In the genomic region with DNA sequence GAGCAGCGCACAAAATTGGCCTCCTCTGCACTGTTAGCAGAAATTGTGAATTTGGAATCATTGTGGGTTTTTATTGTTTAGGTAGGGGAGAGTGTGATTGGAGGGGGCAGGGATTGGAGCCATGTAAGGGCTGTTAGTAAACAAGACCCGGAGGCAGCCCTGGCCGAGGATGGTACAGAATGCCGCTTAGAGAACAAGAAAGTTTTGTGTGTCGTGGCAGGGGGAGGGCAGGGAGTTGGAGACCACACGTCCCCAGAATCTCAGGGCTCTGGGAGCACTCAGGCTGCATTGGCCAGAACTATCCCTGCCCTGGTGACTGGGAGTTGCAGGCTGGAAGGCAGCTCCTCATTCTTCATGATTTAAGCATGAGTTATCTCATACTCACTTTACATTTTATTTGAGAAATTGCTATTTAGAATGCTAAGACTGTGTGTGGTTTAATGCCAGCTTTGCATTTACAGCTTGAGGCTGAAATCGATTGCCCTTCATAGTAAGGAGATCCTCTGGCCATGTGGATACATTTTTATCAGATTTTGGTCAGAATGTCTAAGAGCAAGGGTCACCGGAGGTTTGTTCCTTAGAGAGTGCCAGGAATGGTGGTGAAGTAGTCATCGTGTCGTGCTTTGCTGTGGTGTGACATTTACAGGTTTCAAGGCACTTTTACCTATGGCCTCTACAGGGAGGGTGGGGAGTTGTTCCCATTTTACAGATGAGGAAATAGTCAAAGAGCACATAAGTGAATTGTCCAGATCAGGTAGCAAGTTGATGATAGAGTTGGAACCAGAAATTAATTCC, we compare ENCODE assay signal across 18 cellular contexts. TPM values are rescaled to one million over a fixed set of nuclear protein-coding genes. Genes with fewer than 3 reads are reported as not detected.
DNase-seq lines count a peak whose midpoint lies in the region; ATAC-seq and TF ChIP-seq lines count a peak whose summit lies in the region.
"Had no signal": no experiment of that assay in that cellular context is flagged by ENCODE, and none has a peak within 500 bp of the region (broad histone marks: within the 10 kb centered on the region; RNA-seq: fewer than 3 reads in every experiment).

No MANE protein-coding gene starts in this region.

- H4K20me1 ChIP-seq in MM.1S (ENCODE audit: insufficient read depth, low read length), result no peaks in the 10 kb centered on the region

- H3K4me3 Mint-ChIP-seq in activated CD8-positive, alpha-beta memory T cell treated with anti-CD3 and anti-CD28 coated beads, Interleukin-2, amount 10 ng/mL, durations not matched to agents 7 days and 5 days, result no peak overlapping the region
- H3K4me3 Mint-ChIP-seq in MCF 10A (ENCODE audit: unreplicated experiment), result no peak overlapping the region
- H3K4me3 Mint-ChIP-seq: activated B cell treated with CpG ODN at 0.5 μM for 24 hours, naive B cell had no signal

- no peaks in the 10 kb centered on the region for H3K9me3 ChIP-seq in MM.1S (replicated peaks; ENCODE audit: insufficient read depth, low read length)
- H3K9me3 ChIP-seq: breast epithelium, SK-N-SH, thyroid gland had no signal

- H3K4me2 ChIP-seq in MM.1S (ENCODE audit: low read depth, low read length), result no peak overlapping the region
- H3K4me2 ChIP-seq: SK-N-SH, smooth muscle cell had no signal

- no peak overlapping the region for H3K4me3 ChIP-seq in MM.1S (ENCODE audit: low read length)
- H3K4me3 ChIP-seq: breast epithelium, smooth muscle cell, thyroid gland had no signal

- H3K27ac ChIP-seq in angular gyrus (ENCODE audit: low read depth, low read length) (peak overlapping the region; percentile 100), substantia nigra (ENCODE audit: low read depth, low read length, poor library complexity, severe bottlenecking) (peak overlapping the region; percentile 97), MM.1S (ENCODE audit: low read length) (no peak overlapping the region)
- H3K27ac ChIP-seq: breast epithelium, thyroid gland had no signal

- no peaks in the 10 kb centered on the region for H3K9me3 Mint-ChIP-seq in activated CD8-positive, alpha-beta memory T cell treated with anti-CD3 and anti-CD28 coated beads, Interleukin-2, amount 10 ng/mL, durations not matched to agents 7 days and 5 days (ENCODE audit: low read depth)
- H3K9me3 Mint-ChIP-seq in MCF 10A (ENCODE audit: unreplicated experiment), result no peaks in the 10 kb centered on the region
- H3K9me3 Mint-ChIP-seq: activated B cell treated with CpG ODN at 0.5 μM for 24 hours, naive B cell had no signal

- no peaks in the 10 kb centered on the region for H3K27me3 ChIP-seq in MM.1S (replicated peaks; ENCODE audit: insufficient read depth, low read length)
- H3K27me3 ChIP-seq: breast epithelium, thyroid gland had no signal

- no TSS peak for BruUV-seq in MCF 10A (replicated peaks; lab: Mats Ljungman, UMichigan)

- ATAC-seq in activated CD8-positive, alpha-beta memory T cell treated with anti-CD3 and anti-CD28 coated beads, Interleukin-2, amount 10 ng/mL, durations not matched to agents 7 days and 5 days, result no peak
- ATAC-seq: left lobe of liver had no signal

- peak overlapping the region; percentile 6 for H3K27ac Mint-ChIP-seq in activated CD8-positive, alpha-beta memory T cell treated with anti-CD3 and anti-CD28 coated beads, Interleukin-2, amount 10 ng/mL, durations not matched to agents 7 days and 5 days
- H3K27ac Mint-ChIP-seq in MCF 10A (ENCODE audit: low read depth, unreplicated experiment), result no peak overlapping the region
- H3K27ac Mint-ChIP-seq: activated B cell treated with CpG ODN at 0.5 μM for 24 hours had no signal

- H3F3A ChIP-seq in MM.1S (ENCODE audit: insufficient read depth, low read length), result no peaks in the 10 kb centered on the region

- peaks cover 24% of the 10 kb centered on the region for H3K4me1 Mint-ChIP-seq in activated CD8-positive, alpha-beta memory T cell treated with anti-CD3 and anti-CD28 coated beads, Interleukin-2, amount 10 ng/mL, durations not matched to agents 7 days and 5 days
- H3K4me1 Mint-ChIP-seq in MCF 10A (ENCODE audit: insufficient read depth, unreplicated experiment), result no peaks in the 10 kb centered on the region

- H3K79me2 ChIP-seq in MM.1S (ENCODE audit: low read length), result no peaks in the 10 kb centered on the region

- intact Hi-C loops in MCF 10A (cut with micrococcal nuclease), result no loop called here

- no peaks in the 10 kb centered on the region for H3K9me2 ChIP-seq in MM.1S (replicated peaks; ENCODE audit: insufficient read depth, low read length)
- H3K9me2 ChIP-seq: SK-N-SH had no signal

- DNase-seq in activated CD8-positive, alpha-beta memory T cell treated with anti-CD3 and anti-CD28 coated beads, Interleukin-2, amount 10 ng/mL, durations not matched to agents 7 days and 5 days, result no peak
- no peak for DNase-seq in activated CD8-positive, alpha-beta memory T cell treated with anti-CD3 and anti-CD28 coated beads, Interleukin-2, amount 50 U/mL, for 4 hours
- peak; percentile 97 for DNase-seq in medulla oblongata (ENCODE audit: extremely low spot score)
- peak in 48 of 49 donors; percentile 34 to 96 (median 83) for DNase-seq in substantia nigra (lab: John Stamatoyannopoulos, UW)
- no peak for DNase-seq in MM.1S
- no peak for DNase-seq in MCF 10A (ENCODE audit: unreplicated experiment)
- DNase-seq in stimulated activated CD4-positive, alpha-beta T cell treated with anti-CD3 and anti-CD28 coated beads, Interleukin-4, amount 100 ng/mL, for 24 hours, result no peak
- DNase-seq: activated B cell treated with CpG ODN at 0.5 μM for 24 hours, Calu3, GOT3, naive B cell, NCI-H2107, SK-N-SH, thyroid gland had no signal

- no peaks in the 10 kb centered on the region for H3K4me1 ChIP-seq in MM.1S (ENCODE audit: low read length)
- H3K4me1 ChIP-seq: breast epithelium had no signal

- CTCF ChIA-PET in activated CD8-positive, alpha-beta memory T cell treated with anti-CD3 and anti-CD28 coated beads, Interleukin-2, amount 10 ng/mL, durations not matched to agents 7 days and 5 days (lab: Charles Lee), result no interaction called here
- CTCF ChIA-PET in MCF 10A (lab: Yijun Ruan, JAX), result no interaction called here

- no peak overlapping the region for H2AFZ ChIP-seq in MM.1S (ENCODE audit: low read length)

- H3K27me3 Mint-ChIP-seq in activated CD8-positive, alpha-beta memory T cell treated with anti-CD3 and anti-CD28 coated beads, Interleukin-2, amount 10 ng/mL, durations not matched to agents 7 days and 5 days, result no peaks in the 10 kb centered on the region
- H3K27me3 Mint-ChIP-seq in MCF 10A (ENCODE audit: insufficient read depth, unreplicated experiment), result no peaks in the 10 kb centered on the region
- H3K27me3 Mint-ChIP-seq: activated B cell treated with CpG ODN at 0.5 μM for 24 hours, naive B cell had no signal

- no peaks in the 10 kb centered on the region for H3K36me3 ChIP-seq in MM.1S (replicated peaks; ENCODE audit: insufficient read depth, low read length)
- H3K36me3 ChIP-seq: breast epithelium had no signal

- no peak for TF ChIP-seq CTCF in MM.1S (IDR thresholded peaks at IDR 0.05; ENCODE audit: low read length)
- no peak for TF ChIP-seq CTCF in MCF 10A (IDR thresholded peaks at IDR 0.05; ENCODE audit: unreplicated experiment)

- peaks cover 11% of the 10 kb centered on the region for H3K36me3 Mint-ChIP-seq in activated CD8-positive, alpha-beta memory T cell treated with anti-CD3 and anti-CD28 coated beads, Interleukin-2, amount 10 ng/mL, durations not matched to agents 7 days and 5 days
- H3K36me3 Mint-ChIP-seq in MCF 10A (ENCODE audit: insufficient read depth, unreplicated experiment), result peaks cover 59% of the 10 kb centered on the region

- no peak overlapping the region for H3K9ac ChIP-seq in MM.1S (ENCODE audit: low read length)
- H3K9ac ChIP-seq: SK-N-SH had no signal

- POLR2A ChIA-PET in MCF 10A (lab: Yijun Ruan, JAX), result interaction anchor here (0.7 to 1.5 kb wide), 4 partner anchors 8 to 106 kb away, joined by 3 to 4 read pairs (median 3); no protein-coding TSS in a partner anchor

RNA-seq across cellular contexts. Expression of gene WDR20, which starts 56.9 kb away (rescaled TPM):
- 10 to 100 TPM; 32.6 to 33.6 TPM for total RNA-seq in activated CD8-positive, alpha-beta memory T cell treated with anti-CD3 and anti-CD28 coated beads, Interleukin-2, amount 10 ng/mL, durations not matched to agents 7 days and 5 days
- total RNA-seq in MCF 10A (2022), result 23.8 and 24.8 TPM in 2 replicates

Comparison
In these comparisons a context has a peak if more than half of its experiments do, and no peak if none do; other contexts are left out.
1. DNase-seq: peak in medulla oblongata (single experiment) and substantia nigra (48 of 49); none in activated CD8-positive, alpha-beta memory T cell treated with anti-CD3 and anti-CD28 coated beads, Interleukin-2, amount 10 ng/mL, durations not matched to agents 7 days and 5 days (single experiment), activated CD8-positive, alpha-beta memory T cell treated with anti-CD3 and anti-CD28 coated beads, Interleukin-2, amount 50 U/mL, for 4 hours (single experiment), MM.1S (single experiment), MCF 10A (single experiment) and stimulated activated CD4-positive, alpha-beta T cell treated with anti-CD3 and anti-CD28 coated beads, Interleukin-4, amount 100 ng/mL, for 24 hours (single experiment).